ENCODE assay signal across 23 cellular contexts in genomic region chr2:189370719-189371118, GRCh38.
DNase-seq lines count a peak whose midpoint lies in the region; ATAC-seq, FAIRE-seq and TF ChIP-seq lines count a peak whose summit lies in the region.
"Had no signal": no experiment of that assay in that cellular context is flagged by ENCODE, and none has a peak within 500 bp of the region (broad histone marks: within the 10 kb centered on the region; RNA-seq: fewer than 3 reads in every experiment).

No MANE protein-coding gene starts in this region.

- H3K9me3 ChIP-seq in astrocyte (ENCODE audit: insufficient read depth, low read depth, low read length) (no peaks in the 10 kb centered on the region), thoracic aorta (no peaks in the 10 kb centered on the region)
- H3K9me3 ChIP-seq: left lung, suprapubic skin had no signal

- H3K27ac ChIP-seq in astrocyte (ENCODE audit: low read depth, low read length) (peak overlapping the region; percentile 88), thoracic aorta (peak overlapping the region; percentile 69 to 86)
- H3K27ac ChIP-seq: left lung, suprapubic skin, WERI-Rb-1 had no signal

- H3K4me3 ChIP-seq in astrocyte (ENCODE audit: insufficient read depth, low read depth, low read length), result no peak overlapping the region
- H3K4me3 ChIP-seq in foreskin fibroblast (ENCODE audit: low read depth in 1 of 2, low read length in 2 of 2), result no peak overlapping the region
- H3K4me3 ChIP-seq in thoracic aorta, result no peak overlapping the region
- H3K4me3 ChIP-seq: left lung, suprapubic skin had no signal

- TF ChIP-seq CTCF in astrocyte (IDR thresholded peaks at IDR 0.05; ENCODE audit: insufficient read depth, low read depth, low read length), result no peak
- no peak for TF ChIP-seq CTCF in foreskin fibroblast (IDR thresholded peaks at IDR 0.05; ENCODE audit: low read depth, low read length)
- no peak for TF ChIP-seq CTCF in thoracic aorta (IDR thresholded peaks at IDR 0.05)

- POLR2A ChIA-PET in activated CD4-positive, alpha-beta memory T cell treated with anti-CD3 and anti-CD28 coated beads for 36 hours (lab: Charles Lee), result no interaction called here

- no peak overlapping the region for H3K27ac Mint-ChIP-seq in astrocyte (ENCODE audit: unreplicated experiment)
- H3K27ac Mint-ChIP-seq in activated CD4-positive, alpha-beta memory T cell treated with anti-CD3 and anti-CD28 coated beads for 36 hours, result no peak overlapping the region
- H3K27ac Mint-ChIP-seq: activated CD4-positive, alpha-beta memory T cell treated with anti-CD3 and anti-CD28 coated beads, Interleukin-2, amount 10 ng/mL, durations not matched to agents 7 days and 5 days had no signal

- no peak overlapping the region for H3K9ac ChIP-seq in astrocyte (ENCODE audit: low read length)

- H3K4me3 Mint-ChIP-seq in astrocyte (ENCODE audit: unreplicated experiment), result no peak overlapping the region
- no peak overlapping the region for H3K4me3 Mint-ChIP-seq in activated CD4-positive, alpha-beta memory T cell treated with anti-CD3 and anti-CD28 coated beads for 36 hours
- H3K4me3 Mint-ChIP-seq: activated CD4-positive, alpha-beta memory T cell treated with anti-CD3 and anti-CD28 coated beads, Interleukin-2, amount 10 ng/mL, durations not matched to agents 7 days and 5 days; neural crest cell had no signal

- H4K20me1 ChIP-seq in astrocyte (ENCODE audit: insufficient read depth, low read length), result no peaks in the 10 kb centered on the region

- intact Hi-C loops in activated CD4-positive, alpha-beta memory T cell treated with anti-CD3 and anti-CD28 coated beads for 36 hours (cut with micrococcal nuclease), result no loop called here

- ATAC-seq in thoracic aorta (ENCODE audit: insufficient number of reproducible peaks, low FRiP score, low read depth), result peak; percentile 60
- ATAC-seq: left lung had no signal

- peak; percentile 50 for FAIRE-seq in astrocyte (lab: Jason Lieb, UNC)
- FAIRE-seq: endometrium had no signal

- peak overlapping the region; percentile 14 for H3K4me2 ChIP-seq in astrocyte (ENCODE audit: low read length)

- no peaks in the 10 kb centered on the region for H3K27me3 ChIP-seq in astrocyte (ENCODE audit: insufficient read depth, low read length)
- no peaks in the 10 kb centered on the region for H3K27me3 ChIP-seq in thoracic aorta (replicated peaks; ENCODE audit: insufficient read depth)
- H3K27me3 ChIP-seq: left lung, suprapubic skin had no signal

- H3K79me2 ChIP-seq in astrocyte (ENCODE audit: insufficient read depth, low read length), result no peaks in the 10 kb centered on the region

- H3K4me1 Mint-ChIP-seq in astrocyte (ENCODE audit: low read depth, unreplicated experiment), result peaks cover 11% of the 10 kb centered on the region
- peaks cover 7% of the 10 kb centered on the region for H3K4me1 Mint-ChIP-seq in activated CD4-positive, alpha-beta memory T cell treated with anti-CD3 and anti-CD28 coated beads for 36 hours (ENCODE audit: low read depth)
- H3K4me1 Mint-ChIP-seq: activated CD4-positive, alpha-beta memory T cell treated with anti-CD3 and anti-CD28 coated beads, Interleukin-2, amount 10 ng/mL, durations not matched to agents 7 days and 5 days; neural crest cell had no signal

- H3K4me1 ChIP-seq in astrocyte (ENCODE audit: insufficient read depth, low read length) (peaks cover 18% of the 10 kb centered on the region), thoracic aorta (ENCODE audit: control insufficient read depth in 1 of 2, low read depth in 2 of 2) (peaks cover 16 to 62% of the 10 kb centered on the region in 2 donors)
- H3K4me1 ChIP-seq: left lung, suprapubic skin had no signal

- CTCF ChIA-PET in activated CD4-positive, alpha-beta memory T cell treated with anti-CD3 and anti-CD28 coated beads for 36 hours (lab: Charles Lee), result interaction anchor here (0.7 kb wide), 1 partner anchor 10 kb away, joined by 3 read pairs; no protein-coding TSS in a partner anchor

- H3K9me3 Mint-ChIP-seq in astrocyte (ENCODE audit: unreplicated experiment), result no peaks in the 10 kb centered on the region
- no peaks in the 10 kb centered on the region for H3K9me3 Mint-ChIP-seq in activated CD4-positive, alpha-beta memory T cell treated with anti-CD3 and anti-CD28 coated beads for 36 hours
- H3K9me3 Mint-ChIP-seq: activated CD4-positive, alpha-beta memory T cell treated with anti-CD3 and anti-CD28 coated beads, Interleukin-2, amount 10 ng/mL, durations not matched to agents 7 days and 5 days; neural crest cell had no signal

- DNase-seq in HT1080 (ENCODE audit: low read depth), result peak; percentile 61
- DNase-seq in astrocyte (ENCODE audit: low read depth), result peak; percentile 73
- peak; percentile 56 to 69 for DNase-seq in foreskin fibroblast
- DNase-seq in thoracic aorta (ENCODE audit: low spot score), result no peak
- DNase-seq in activated CD4-positive, alpha-beta T cell treated with anti-CD3 and anti-CD28 coated beads for 48 hours, result no peak
- DNase-seq in activated CD4-positive, alpha-beta memory T cell treated with anti-CD3 and anti-CD28 coated beads for 36 hours, result no peak
- DNase-seq in OCI-M2 (lab: John Stamatoyannopoulos, UW; ENCODE audit: unreplicated experiment), result no peak
- DNase-seq: activated CD4-positive, alpha-beta memory T cell treated with anti-CD3 and anti-CD28 coated beads, Interleukin-2, amount 10 ng/mL, durations not matched to agents 7 days and 5 days; activated naive CD4-positive, alpha-beta T cell treated with Interleukin-2 at 50 U/mL for 16 hours; activated T-cell treated with anti-CD3 and anti-CD28 coated beads, Interleukin-2, amount 50 U/mL, for 1 hour; anterior cingulate cortex; DMS79; KBM-7; left lung; NCI-H1048; NCI-H2081; NCI-H524 treated with DMSO at 0.1 percent for 48 hours; SHP77; stimulated activated CD8-positive, alpha-beta memory T cell treated with anti-CD3 and anti-CD28 coated beads, Interleukin-4, amount 100 ng/mL, for 48 hours; WERI-Rb-1 had no signal

- H3K36me3 ChIP-seq in astrocyte (ENCODE audit: insufficient read depth, low read length) (no peaks in the 10 kb centered on the region), thoracic aorta (no peaks in the 10 kb centered on the region)
- H3K36me3 ChIP-seq: left lung, suprapubic skin, WERI-Rb-1 had no signal

- no peak overlapping the region for H2AFZ ChIP-seq in astrocyte (ENCODE audit: low read depth, low read length)

- no peaks in the 10 kb centered on the region for H3K36me3 Mint-ChIP-seq in astrocyte (ENCODE audit: low read depth, unreplicated experiment)
- H3K36me3 Mint-ChIP-seq in activated CD4-positive, alpha-beta memory T cell treated with anti-CD3 and anti-CD28 coated beads for 36 hours, result no peaks in the 10 kb centered on the region

- H3K27me3 Mint-ChIP-seq in astrocyte (ENCODE audit: low read depth, unreplicated experiment), result no peaks in the 10 kb centered on the region
- no peaks in the 10 kb centered on the region for H3K27me3 Mint-ChIP-seq in activated CD4-positive, alpha-beta memory T cell treated with anti-CD3 and anti-CD28 coated beads for 36 hours
- H3K27me3 Mint-ChIP-seq: activated CD4-positive, alpha-beta memory T cell treated with anti-CD3 and anti-CD28 coated beads, Interleukin-2, amount 10 ng/mL, durations not matched to agents 7 days and 5 days had no signal

Comparison
In these comparisons a context has a peak if more than half of its experiments do, and no peak if none do; other contexts are left out.
1. DNase-seq: peak in HT1080 (single experiment), astrocyte (single experiment) and foreskin fibroblast (2 of 2); none in thoracic aorta (single experiment), activated CD4-positive, alpha-beta T cell treated with anti-CD3 and anti-CD28 coated beads for 48 hours (single experiment), activated CD4-positive, alpha-beta memory T cell treated with anti-CD3 and anti-CD28 coated beads for 36 hours (single experiment) and OCI-M2 (single experiment).